Comparison of ENCODE assay signal across 8 cellular contexts in the genomic region with DNA sequence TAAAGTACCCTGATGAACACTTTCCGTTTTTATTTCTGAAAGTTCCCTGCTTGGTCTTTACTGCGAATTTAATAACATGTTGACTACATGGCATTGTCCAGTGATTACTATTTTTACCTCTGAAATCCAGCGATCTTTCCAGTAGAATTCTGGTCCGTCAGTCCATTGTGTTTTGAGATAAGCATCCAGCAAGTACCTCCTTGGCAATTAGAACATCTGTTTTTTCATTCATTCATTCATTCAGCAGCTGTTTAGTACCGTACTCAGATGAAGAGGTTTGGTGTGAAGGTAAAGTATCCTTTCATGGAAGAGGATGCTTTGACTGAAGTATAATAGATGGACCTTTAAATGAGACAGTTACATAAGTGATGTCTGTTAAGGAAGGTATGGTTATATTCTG. TPM values are rescaled to one million over a fixed set of nuclear protein-coding genes. Genes with fewer than 3 reads are reported as not detected.
DNase-seq lines count a peak whose midpoint lies in the region; ATAC-seq, FAIRE-seq and TF ChIP-seq lines count a peak whose summit lies in the region.

No MANE protein-coding gene starts in this region.

- H3K9me3 Mint-ChIP-seq in endodermal cell = no peaks in the 10 kb centered on the region

- H3K27me3 ChIP-seq in DND-41 (ENCODE audit: insufficient read depth, low read length, poor library complexity) (no peaks in the 10 kb centered on the region), OCI-LY1 (ENCODE audit: insufficient read depth, low read length) (no peaks in the 10 kb centered on the region), endodermal cell (ENCODE audit: control insufficient read depth, insufficient read depth, low read length, poor library complexity, severe bottlenecking) (peaks cover 21% of the 10 kb centered on the region), pancreas (no peaks in the 10 kb centered on the region)

- no peaks in the 10 kb centered on the region; the same call in 1 of the 2 replicates for H3F3A ChIP-seq in OCI-LY1 (ENCODE audit: insufficient read depth, low read length)

- peak overlapping the region; percentile 17 for H3K27ac Mint-ChIP-seq in endodermal cell

- no peaks in the 10 kb centered on the region for H3K36me3 ChIP-seq in DND-41 (ENCODE audit: insufficient read depth, low read length)
- no peaks in the 10 kb centered on the region for H3K36me3 ChIP-seq in OCI-LY1 (ENCODE audit: insufficient read depth, low read length)
- H3K36me3 ChIP-seq in endodermal cell (ENCODE audit: control insufficient read depth, insufficient read depth, low read length) = no peaks in the 10 kb centered on the region
- H3K36me3 ChIP-seq in pancreas = no peaks in the 10 kb centered on the region

- DNase-seq in DND-41 (no peak), endodermal cell (no peak), pancreas (no peak), NK-92 (lab: John Stamatoyannopoulos, UW; ENCODE audit: unreplicated experiment) (no peak), SIG-M5 (lab: John Stamatoyannopoulos, UW) (no peak), cerebellum (ENCODE audit: low spot score) (no peak), NCI-H510A treated with DMSO at 0.1 percent for 48 hours (lab: John Stamatoyannopoulos, UW) (no peak)

- H3K4me3 Mint-ChIP-seq in endodermal cell = peak overlapping the region; percentile 82

- H3K4me1 Mint-ChIP-seq in endodermal cell = peaks cover 21% of the 10 kb centered on the region

- H4K20me1 ChIP-seq in DND-41 (ENCODE audit: insufficient read depth, low read length) (peaks cover 38% of the 10 kb centered on the region; the same call in 1 of the 2 replicates), OCI-LY1 (ENCODE audit: insufficient read depth, low read length) (no peaks in the 10 kb centered on the region)

- peak overlapping the region; percentile 70 for H3K4me2 ChIP-seq in DND-41 (ENCODE audit: insufficient read depth, low read length)
- H3K4me2 ChIP-seq in OCI-LY1 (ENCODE audit: low read length) = peak overlapping the region; percentile 98

- intact Hi-C loops in pancreas (cut with DNase I) = no loop called here

- ATAC-seq in DND-41 (ENCODE audit: insufficient read depth, low read depth) = no peak
- ATAC-seq in pancreas = no peak

- H3K79me2 ChIP-seq in DND-41 (ENCODE audit: insufficient read depth, low read length) = peaks cover 58% of the 10 kb centered on the region
- no peaks in the 10 kb centered on the region for H3K79me2 ChIP-seq in OCI-LY1 (ENCODE audit: insufficient read depth, low read length)

- no peaks in the 10 kb centered on the region for H3K9me2 ChIP-seq in OCI-LY1 (ENCODE audit: low read depth, low read length)

- peaks cover 25% of the 10 kb centered on the region for H3K27me3 Mint-ChIP-seq in endodermal cell (ENCODE audit: insufficient read depth)

- 13 to 31% methylated on average over 4 to 5 of the region's 5 CpGs for WGBS in endodermal cell (ENCODE audit: insufficient coverage in 1 of 2, insufficient read length in 1 of 2), 2 experiments
- 4 to 8% methylated on average over 5 of the region's 5 CpGs for WGBS in pancreas, 2 donors

- H2AFZ ChIP-seq in DND-41 (ENCODE audit: low read depth, low read length) (peak overlapping the region; percentile 73; the same call in 1 of the 2 replicates), OCI-LY1 (ENCODE audit: low read length) (no peak overlapping the region)

- H3K27ac ChIP-seq in DND-41 (ENCODE audit: low read length) = peak overlapping the region; percentile 80
- no peak overlapping the region for H3K27ac ChIP-seq in OCI-LY1 (ENCODE audit: low read depth, low read length, poor library complexity, severe bottlenecking)
- H3K27ac ChIP-seq in endodermal cell (ENCODE audit: low read depth, low read length) = peak overlapping the region; percentile 93
- H3K27ac ChIP-seq in pancreas = peak overlapping the region in 2 of 4 donors; percentile 89 to 94

- H3K36me3 Mint-ChIP-seq in endodermal cell (ENCODE audit: low read depth) = no peaks in the 10 kb centered on the region

- no peaks in the 10 kb centered on the region for H3K9me3 ChIP-seq in DND-41 (ENCODE audit: insufficient read depth, low read length, severe bottlenecking)
- no peaks in the 10 kb centered on the region for H3K9me3 ChIP-seq in OCI-LY1 (ENCODE audit: low read length)
- no peaks in the 10 kb centered on the region for H3K9me3 ChIP-seq in endodermal cell (ENCODE audit: control insufficient read depth, low read length)
- H3K9me3 ChIP-seq in pancreas = no peaks in the 10 kb centered on the region

- TF ChIP-seq CTCF in DND-41 (IDR thresholded peaks at IDR 0.05; ENCODE audit: borderline replicate concordance, extremely low read depth, low read length, poor library complexity, severe bottlenecking) (no peak), OCI-LY1 (IDR thresholded peaks at IDR 0.05; ENCODE audit: low read length) (no peak), endodermal cell (conservative IDR thresholded peaks at IDR 0.05) (no peak), pancreas (IDR thresholded peaks at IDR 0.05) (no peak)

- FAIRE-seq in pancreas (lab: Jason Lieb, UNC) = no peak

- H3K4me1 ChIP-seq in DND-41 (ENCODE audit: insufficient read depth, low read length) = peaks cover 44% of the 10 kb centered on the region
- peaks cover 13% of the 10 kb centered on the region for H3K4me1 ChIP-seq in OCI-LY1 (ENCODE audit: insufficient read depth, low read length, severe bottlenecking)
- no peaks in the 10 kb centered on the region for H3K4me1 ChIP-seq in endodermal cell (ENCODE audit: control insufficient read depth, insufficient read depth, low read length)
- peaks cover 5 to 13% (median 11%) of the 10 kb centered on the region in 3 donors for H3K4me1 ChIP-seq in pancreas

- H3K4me3 ChIP-seq in DND-41 (ENCODE audit: low read depth in 1 of 2, low read length in 2 of 2) = peak overlapping the region; percentile 80 to 92
- H3K4me3 ChIP-seq in OCI-LY1 (ENCODE audit: low read depth, low read length, poor library complexity, severe bottlenecking) = peak overlapping the region; percentile 92
- peak overlapping the region; percentile 94 for H3K4me3 ChIP-seq in endodermal cell (ENCODE audit: low read length)
- H3K4me3 ChIP-seq in pancreas = peak overlapping the region; percentile 68 to 95 (median 92)

- H3K9ac ChIP-seq in DND-41 (ENCODE audit: low read depth, low read length) (peak overlapping the region; percentile 84), OCI-LY1 (ENCODE audit: low read length) (peak overlapping the region; percentile 86), endodermal cell (ENCODE audit: extremely low read depth, low read length, poor library complexity, severe bottlenecking) (peak overlapping the region; percentile 83)

RNA-seq across cellular contexts. Expression of gene MAPK8, which starts 1.1 kb away (rescaled TPM):
- total RNA-seq in endodermal cell (100 to 1,000 TPM in 1 of 2 donors, 10 to 100 TPM in 1; 84.2 to 146 TPM), pancreas (10 to 100 TPM; 14.4 to 25.5 (median 17.9) TPM), cerebellum (183 TPM)
- 65.8 TPM for polyA plus RNA-seq in endodermal cell (2013, experiment 1 of 2)
- polyA plus RNA-seq in endodermal cell (2013, experiment 2 of 2) = 70.2 TPM
- 10 to 100 TPM in 1 of 2 donors, 1 to 10 TPM in 1; 4.0 to 12.8 TPM for polyA plus RNA-seq in pancreas

RNA-seq across cellular contexts. Expression of gene FRMPD2, which starts 33.1 kb away (rescaled TPM):
- total RNA-seq in endodermal cell (1 to 10 TPM in 1 of 2 donors, under 1 TPM in 1; 0.44 to 1.5 TPM), pancreas (under 1 TPM; 0.13 to 0.47 (median 0.24) TPM), cerebellum (11.1 TPM)
- polyA plus RNA-seq in endodermal cell (2013, experiment 1 of 2) = 0.28 TPM
- polyA plus RNA-seq in endodermal cell (2013, experiment 2 of 2) = 0.37 TPM
- polyA plus RNA-seq in pancreas = under 1 TPM; 0.08 to 0.28 TPM
